23 cellular contexts compared by ENCODE assay signal in the genomic region with DNA sequence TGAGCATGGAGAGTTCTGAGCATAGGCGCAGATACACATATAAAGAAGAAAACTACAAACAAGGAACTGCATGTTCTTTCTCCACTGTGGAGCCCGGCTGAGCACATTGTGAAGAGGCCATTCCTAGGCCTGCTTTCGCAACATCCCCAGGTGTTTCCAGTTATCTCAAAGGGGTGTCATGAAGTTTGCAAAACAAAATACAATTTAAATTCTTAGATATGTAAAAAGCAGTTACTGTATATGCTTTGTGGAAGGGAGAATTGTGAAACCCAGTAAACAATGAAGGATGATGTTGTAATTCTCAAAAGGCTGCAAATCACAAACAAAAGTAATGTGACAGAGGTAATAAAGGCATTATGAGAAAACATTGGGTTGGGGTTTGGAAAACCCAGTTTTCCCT.
A peak's percentile ranks its signal among the peaks of the same experiment; 100 is the strongest.
DNase-seq lines count a peak whose midpoint lies in the region; ATAC-seq and TF ChIP-seq lines count a peak whose summit lies in the region.
"Had no signal": no experiment of that assay in that cellular context is flagged by ENCODE, and none has a peak within 500 bp of the region (broad histone marks: within the 10 kb centered on the region; RNA-seq: fewer than 3 reads in every experiment).

No MANE protein-coding gene starts in this region.

- no peak overlapping the region for H3K4ac ChIP-seq in mesendoderm (ENCODE audit: low read depth, low read length)

- H3K23ac ChIP-seq in mesendoderm (ENCODE audit: low read length): no peak overlapping the region

- H3K56ac ChIP-seq in mesendoderm (ENCODE audit: low read length): no peak overlapping the region

- no peak overlapping the region for H4K5ac ChIP-seq in mesendoderm (ENCODE audit: low read length)

- no peak for ATAC-seq in HG02938 (IDR thresholded peaks at IDR 0.05; ENCODE audit: unreplicated experiment)
- ATAC-seq: activated CD8-positive, alpha-beta T cell treated with anti-CD3 and anti-CD28 coated beads, Interleukin-2, amount 10 ng/mL, durations not matched to agents 7 days and 5 days; Panc1; psoas muscle; T-cell had no signal

- no peak overlapping the region for H2BK15ac ChIP-seq in mesendoderm (replicated peaks; ENCODE audit: low read depth)

- H3K4me3 ChIP-seq in AG10803 (ENCODE audit: low read length): no peak overlapping the region
- no peak overlapping the region for H3K4me3 ChIP-seq in fibroblast of mammary gland (ENCODE audit: control insufficient read depth, low read depth, low read length)
- no peak overlapping the region for H3K4me3 ChIP-seq in mesendoderm (ENCODE audit: low read length)
- H3K4me3 ChIP-seq: dorsolateral prefrontal cortex, psoas muscle had no signal

- H3K18ac ChIP-seq in mesendoderm (ENCODE audit: low read length): no peak overlapping the region

- CTCF ChIA-PET in RWPE1 (lab: Yijun Ruan, JAX): no interaction called here

- H3K9ac ChIP-seq in mesendoderm (ENCODE audit: low read length): no peak overlapping the region

- H2AK5ac ChIP-seq in mesendoderm (ENCODE audit: low read length): no peak overlapping the region

- WGBS in mesendoderm (ENCODE audit: extremely low coverage, insufficient coverage, low lambda C conversion rate): no CpG with 5 or more reads among the region's 3 CpGs

- DNase-seq in AG10803 (ENCODE audit: low read depth) (peak; percentile 61), HuH-7.5 (ENCODE audit: low spot score) (peak; percentile 20), fibroblast of mammary gland (ENCODE audit: low read depth) (peak; percentile 12), mesendoderm (peak; percentile 42), DMS79 (lab: John Stamatoyannopoulos, UW) (no peak), RWPE1 (ENCODE audit: low spot score) (no peak), NCI-H2107 (lab: John Stamatoyannopoulos, UW) (no peak)
- DNase-seq: activated CD8-positive, alpha-beta T cell treated with anti-CD3 and anti-CD28 coated beads, Interleukin-2, amount 10 ng/mL, durations not matched to agents 7 days and 5 days; activated effector memory CD4-positive, alpha-beta T cell treated with Interleukin-2 at 50 U/mL for 16 hours; activated naive CD8-positive, alpha-beta T cell treated with anti-CD3 and anti-CD28 coated beads for 36 hours; activated T-cell treated with anti-CD3 and anti-CD28 coated beads for 4 hours; CD8-positive, alpha-beta memory T cell; DMS153; dorsolateral prefrontal cortex; GF-D8; NCI-H1105; NCI-H2029 treated with DMSO at 0.1 percent for 48 hours; NCI-H446; NK-92 treated with Interleukin-12 subunit alpha and Interleukin-12 subunit beta, amount 100 ng/mL, for 24 hours; psoas muscle; T-cell had no signal

- no peaks in the 10 kb centered on the region for H3K79me1 ChIP-seq in mesendoderm (ENCODE audit: low read length)

- H3K27ac ChIP-seq in mesendoderm (ENCODE audit: low read depth, low read length): peak overlapping the region; percentile 26
- H3K27ac ChIP-seq in RWPE1: no peak overlapping the region
- H3K27ac ChIP-seq: dorsolateral prefrontal cortex, psoas muscle had no signal

- H3K36me3 ChIP-seq in mesendoderm (ENCODE audit: control insufficient read depth, insufficient read depth, low read length): no peaks in the 10 kb centered on the region

- no peak overlapping the region for H3K4me2 ChIP-seq in mesendoderm (ENCODE audit: low read length)

- H4K8ac ChIP-seq in mesendoderm (ENCODE audit: low read depth, low read length): no peak overlapping the region

- H3K27me3 ChIP-seq in mesendoderm (ENCODE audit: insufficient read depth, low read length, poor library complexity): no peaks in the 10 kb centered on the region
- H3K27me3 ChIP-seq: dorsolateral prefrontal cortex had no signal

- H3K4me1 ChIP-seq in mesendoderm (ENCODE audit: control insufficient read depth, low read depth, low read length): peaks cover 7% of the 10 kb centered on the region
- H3K4me1 ChIP-seq: psoas muscle had no signal

- POLR2A ChIA-PET in RWPE1 (lab: Yijun Ruan, JAX; ENCODE audit: low non-redundant PET): no interaction called here

- no peak overlapping the region for H2BK120ac ChIP-seq in mesendoderm (ENCODE audit: low read depth, low read length)

- no peaks in the 10 kb centered on the region for H3K79me2 ChIP-seq in mesendoderm (ENCODE audit: control insufficient read depth, insufficient read depth, low read length)

- TF ChIP-seq CTCF in AG10803 (conservative IDR thresholded peaks at IDR 0.05; ENCODE audit: low read length) (no peak), fibroblast of mammary gland (conservative IDR thresholded peaks at IDR 0.05; ENCODE audit: control insufficient read depth, insufficient read depth, low read depth, low read length) (no peak), RWPE1 (conservative IDR thresholded peaks at IDR 0.05; ENCODE audit: low read depth) (no peak)

- no peak overlapping the region for H2BK5ac ChIP-seq in mesendoderm (ENCODE audit: low read length)

Comparison
In these comparisons a context has a peak if more than half of its experiments do, and no peak if none do; other contexts are left out.
1. DNase-seq: peak in AG10803 (single experiment), HuH-7.5 (single experiment), fibroblast of mammary gland (single experiment) and mesendoderm (single experiment); none in DMS79 (single experiment), RWPE1 (single experiment) and NCI-H2107 (single experiment).